ENCODE assay signal across 8 cellular contexts in genomic region chr20:19205999-19206398, GRCh38. TPM values are rescaled to one million over a fixed set of nuclear protein-coding genes. Genes with fewer than 3 reads are reported as not detected.
DNase-seq lines count a peak whose midpoint lies in the region; ATAC-seq and TF ChIP-seq lines count a peak whose summit lies in the region.

No MANE protein-coding gene starts in this region.

- no peaks in the 10 kb centered on the region for H3K9me3 ChIP-seq in colonic mucosa
- H3K9me3 ChIP-seq in lower lobe of right lung = no peaks in the 10 kb centered on the region

- TF ChIP-seq CTCF in AG09319 (IDR thresholded peaks at IDR 0.05; ENCODE audit: low read depth, low read length) (peak; percentile 94), VCaP (conservative IDR thresholded peaks at IDR 0.05) (peak; percentile 97), colonic mucosa (IDR thresholded peaks at IDR 0.05) (peak; percentile 91), lower lobe of right lung (IDR thresholded peaks at IDR 0.05) (peak; percentile 89)

- no peaks in the 10 kb centered on the region for H3K27me3 ChIP-seq in colonic mucosa
- no peaks in the 10 kb centered on the region for H3K27me3 ChIP-seq in lower lobe of right lung (ENCODE audit: low read depth)

- H3K36me3 ChIP-seq in colonic mucosa = no peaks in the 10 kb centered on the region
- H3K36me3 ChIP-seq in lower lobe of right lung = no peaks in the 10 kb centered on the region

- intact Hi-C loops in colonic mucosa (cut with DNase I) (loop anchor here (5.0 to 10.0 kb wide), 3 partner anchors 301 to 456 kb away; no protein-coding TSS in a partner anchor), lower lobe of right lung (cut with DNase I) (loop anchor here (5.0 to 10.0 kb wide), 2 partner anchors 379 to 456 kb away; no protein-coding TSS in a partner anchor)

- peak; percentile 81 to 82 for ATAC-seq in lower lobe of right lung
- no peak for ATAC-seq in GM21528 (IDR thresholded peaks at IDR 0.05; ENCODE audit: low FRiP score, unreplicated experiment)

- no peak overlapping the region for H3K9ac ChIP-seq in colonic mucosa (ENCODE audit: low read depth in 2 of 2, low read length in 2 of 2)

- H3K27ac ChIP-seq in VCaP = no peak overlapping the region
- no peak overlapping the region for H3K27ac ChIP-seq in colonic mucosa
- no peak overlapping the region for H3K27ac ChIP-seq in lower lobe of right lung

- H3K4me3 ChIP-seq in colonic mucosa (no peak overlapping the region), lower lobe of right lung (no peak overlapping the region)

- DNase-seq in AG09319 (ENCODE audit: extremely low read depth, low read depth) (peak; percentile 18), GM19238 (ENCODE audit: insufficient read length, low spot score) (peak; percentile 36), NCI-H146 (lab: John Stamatoyannopoulos, UW) (peak; percentile 53), colonic mucosa (peak; percentile 85), lower lobe of right lung (peak; percentile 86)
- DNase-seq in stimulated activated CD8-positive, alpha-beta memory T cell treated with anti-CD3 and anti-CD28 coated beads, Interleukin-15, amount 100 ng/mL, for 24 hours (ENCODE audit: low read depth) = peak; percentile 63

- H3K4me1 ChIP-seq in colonic mucosa (no peaks in the 10 kb centered on the region), lower lobe of right lung (peaks cover 9% of the 10 kb centered on the region)

RNA-seq across cellular contexts. Expression of gene SLC24A3, which starts 6.4 kb away (rescaled TPM):
- 1 to 10 TPM; 3.6 to 6.6 TPM for total RNA-seq in colonic mucosa
- total RNA-seq in lower lobe of right lung = 7.9 TPM

Comparison
In these comparisons a context has a peak if more than half of its experiments do, and no peak if none do; other contexts are left out.
1. DNase-seq: peak in every context shown above with its lines; median percentile 86 in lower lobe of right lung; 85 in colonic mucosa; 63 in stimulated activated CD8-positive, alpha-beta memory T cell treated with anti-CD3 and anti-CD28 coated beads, Interleukin-15, amount 100 ng/mL, for 24 hours; 53 in NCI-H146; 36 in GM19238; 18 in AG09319.